Comparison of ENCODE assay signal across 12 cellular contexts in genomic region chr7:129041142-129041928, GRCh38. TPM values are rescaled to one million over a fixed set of nuclear protein-coding genes. Genes with fewer than 3 reads are reported as not detected.
DNase-seq lines count a peak whose midpoint lies in the region; ATAC-seq, FAIRE-seq and TF ChIP-seq lines count a peak whose summit lies in the region.
"Had no signal": no experiment of that assay in that cellular context is flagged by ENCODE, and none has a peak within 500 bp of the region (broad histone marks: within the 10 kb centered on the region; RNA-seq: fewer than 3 reads in every experiment).

No MANE protein-coding gene starts in this region.

- H3K9me3 Mint-ChIP-seq in CD8-positive, alpha-beta memory T cell: no peaks in the 10 kb centered on the region
- H3K9me3 Mint-ChIP-seq in memory B cell: peaks cover 2% of the 10 kb centered on the region

- peak overlapping the region in 6 of 8 donors; percentile 1 to 76 (median 26) for H3K27ac Mint-ChIP-seq in CD8-positive, alpha-beta memory T cell
- H3K27ac Mint-ChIP-seq in T-helper 17 cell (peak overlapping the region; percentile 72), memory B cell (peak overlapping the region; percentile 67)

- DNase-seq in CD8-positive, alpha-beta memory T cell: no peak
- no peak for DNase-seq in GM19239 (ENCODE audit: insufficient read length, low spot score)
- DNase-seq in T-helper 17 cell: no peak
- DNase-seq in memory B cell (ENCODE audit: low spot score in 2 of 2): no peak
- DNase-seq in SW480 (ENCODE audit: low spot score): no peak
- DNase-seq in cerebellum (ENCODE audit: low spot score): no peak
- no peak for DNase-seq in GM13976 (ENCODE audit: low spot score)
- DNase-seq: COR-L47, GOT3, right cardiac atrium had no signal

- CTCF ChIA-PET in CD8-positive, alpha-beta memory T cell (lab: Charles Lee): no interaction called here

- H3K4me3 Mint-ChIP-seq in CD8-positive, alpha-beta memory T cell: peak overlapping the region in 1 of 7 donors; percentile 2
- H3K4me3 Mint-ChIP-seq in T-helper 17 cell: no peak overlapping the region
- no peak overlapping the region for H3K4me3 Mint-ChIP-seq in memory B cell

- peaks cover 71 to 94% (median 89%) of the 10 kb centered on the region in 3 donors for H3K4me1 Mint-ChIP-seq in CD8-positive, alpha-beta memory T cell
- H3K4me1 Mint-ChIP-seq in T-helper 17 cell: peaks cover 43% of the 10 kb centered on the region
- peaks cover 26% of the 10 kb centered on the region for H3K4me1 Mint-ChIP-seq in memory B cell

- H3K4me1 ChIP-seq in CD8-positive, alpha-beta memory T cell (ENCODE audit: insufficient read depth, low read length): peaks cover 19% of the 10 kb centered on the region

- H3K9me3 ChIP-seq in CD8-positive, alpha-beta memory T cell (ENCODE audit: low read length): no peaks in the 10 kb centered on the region
- H3K9me3 ChIP-seq in T-helper 17 cell (ENCODE audit: control insufficient read depth, low read length, poor library complexity, severe bottlenecking): no peaks in the 10 kb centered on the region

- H3K27me3 Mint-ChIP-seq in CD8-positive, alpha-beta memory T cell: no peaks in the 10 kb centered on the region
- H3K27me3 Mint-ChIP-seq in T-helper 17 cell: no peaks in the 10 kb centered on the region
- no peaks in the 10 kb centered on the region for H3K27me3 Mint-ChIP-seq in memory B cell

- POLR2A ChIA-PET in CD8-positive, alpha-beta memory T cell (lab: Charles Lee): interaction anchor here (0.7 kb wide), 1 partner anchor 48 kb away, joined by 4 read pairs; no protein-coding TSS in a partner anchor

- no peak for ATAC-seq in T-helper 17 cell
- no peak for ATAC-seq in memory B cell (ENCODE audit: low read depth)
- no peak for ATAC-seq in GM21723 (IDR thresholded peaks at IDR 0.05; ENCODE audit: unreplicated experiment)
- ATAC-seq: right cardiac atrium had no signal

- H3K36me3 Mint-ChIP-seq in CD8-positive, alpha-beta memory T cell: peaks cover 8 to 52% (median 20%) of the 10 kb centered on the region in 3 donors
- H3K36me3 Mint-ChIP-seq in T-helper 17 cell (ENCODE audit: low read depth) (peaks cover 14% of the 10 kb centered on the region), memory B cell (peaks cover 30% of the 10 kb centered on the region)

- no peak for TF ChIP-seq CTCF in GM13976 (IDR thresholded peaks at IDR 0.05; ENCODE audit: borderline replicate concordance, control extremely low read depth, extremely low read depth, insufficient read depth, missing control alignments)

- H3K36me3 ChIP-seq in CD8-positive, alpha-beta memory T cell (ENCODE audit: insufficient read depth, low read length): peaks cover 14% of the 10 kb centered on the region

- H3K27ac ChIP-seq in CD8-positive, alpha-beta memory T cell (ENCODE audit: low read depth, low read length): no peak overlapping the region

- in situ Hi-C loops in GM13976 (cut with MboI; ENCODE audit: low sequenced_read_pairs, unreplicated experiment): no loop called here

- no peak overlapping the region for H3K4me3 ChIP-seq in CD8-positive, alpha-beta memory T cell (ENCODE audit: low read length)

- H3K27me3 ChIP-seq in CD8-positive, alpha-beta memory T cell (ENCODE audit: insufficient read depth, low read length, poor library complexity, severe bottlenecking): no peaks in the 10 kb centered on the region

- FAIRE-seq in GM19239 (lab: Jason Lieb, UNC): peak; percentile 40
- FAIRE-seq: islet of Langerhans had no signal

RNA-seq across cellular contexts. Expression of gene TNPO3, which starts 13.6 kb away (rescaled TPM):
- 10 to 100 TPM; 80.5 to 82.1 TPM for total RNA-seq in CD8-positive, alpha-beta memory T cell
- polyA plus RNA-seq in CD8-positive, alpha-beta memory T cell: 43.1 TPM
- total RNA-seq in T-helper 17 cell (10 to 100 TPM; 29.1 to 29.2 TPM), cerebellum (64.5 TPM)
